In the genomic region with DNA sequence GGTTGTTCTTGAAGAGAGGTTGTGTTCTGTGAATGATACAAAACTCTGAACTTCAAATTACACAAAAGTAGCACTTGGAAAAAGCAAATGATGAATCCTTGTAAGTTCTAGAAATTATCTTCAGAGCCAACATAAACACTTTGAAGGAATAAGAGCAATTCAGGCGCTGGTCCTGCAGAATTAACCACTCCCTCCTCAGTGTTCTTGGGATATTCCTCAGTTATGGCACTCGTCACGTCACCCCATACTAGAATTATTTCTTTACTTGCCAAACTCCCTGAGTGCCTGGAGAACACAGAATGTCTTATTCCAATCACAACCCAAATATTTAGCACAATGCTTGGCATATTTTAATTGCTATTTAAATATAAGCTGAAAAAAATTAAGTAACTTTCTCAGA, we compare ENCODE assay signal across 27 cellular contexts.
DNase-seq lines count a peak whose midpoint lies in the region; ATAC-seq, FAIRE-seq and TF ChIP-seq lines count a peak whose summit lies in the region.
"Had no signal": no experiment of that assay in that cellular context is flagged by ENCODE, and none has a peak within 500 bp of the region (broad histone marks: within the 10 kb centered on the region; RNA-seq: fewer than 3 reads in every experiment).

No MANE protein-coding gene starts in this region.

- no peaks in the 10 kb centered on the region for H3K9me3 Mint-ChIP-seq in activated CD4-positive, alpha-beta memory T cell treated with anti-CD3 and anti-CD28 coated beads, Interleukin-2, amount 10 ng/mL, durations not matched to agents 7 days and 5 days
- H3K9me3 Mint-ChIP-seq: CD8-positive, alpha-beta T cell had no signal

- H3K36me3 Mint-ChIP-seq in activated CD4-positive, alpha-beta memory T cell treated with anti-CD3 and anti-CD28 coated beads, Interleukin-2, amount 10 ng/mL, durations not matched to agents 7 days and 5 days (ENCODE audit: low read depth) = no peaks in the 10 kb centered on the region
- H3K36me3 Mint-ChIP-seq: CD8-positive, alpha-beta T cell had no signal

- peaks cover 4% of the 10 kb centered on the region for H3K27me3 Mint-ChIP-seq in activated CD4-positive, alpha-beta memory T cell treated with anti-CD3 and anti-CD28 coated beads, Interleukin-2, amount 10 ng/mL, durations not matched to agents 7 days and 5 days

- H3K4me1 Mint-ChIP-seq in activated CD4-positive, alpha-beta memory T cell treated with anti-CD3 and anti-CD28 coated beads, Interleukin-2, amount 10 ng/mL, durations not matched to agents 7 days and 5 days = no peaks in the 10 kb centered on the region
- H3K4me1 Mint-ChIP-seq: B cell had no signal

- no peak for DNase-seq in H54 (ENCODE audit: insufficient read length, low spot score)
- DNase-seq in breast epithelium (ENCODE audit: low spot score in 2 of 2) = no peak
- DNase-seq in lower lobe of right lung = no peak
- no peak for DNase-seq in upper lobe of right lung
- no peak for DNase-seq in posterior cingulate gyrus
- DNase-seq in activated CD4-positive, alpha-beta memory T cell treated with anti-CD3 and anti-CD28 coated beads, Interleukin-2, amount 10 ng/mL, durations not matched to agents 7 days and 5 days = no peak
- no peak for DNase-seq in inferior parietal cortex (ENCODE audit: extremely low spot score)
- DNase-seq: Caco-2; CD8-positive, alpha-beta T cell; DMS 273 treated with DMSO at 0.1 percent for 48 hours; DMS79; EL; GDM1; KBM-7; MG63; NCI-H2029; NCI-H446 treated with DMSO at 0.1 percent for 48 hours; NCI-H526; NCI-H82; NK-92 treated with Interleukin-12 subunit alpha and Interleukin-12 subunit beta, amount 100 ng/mL, for 24 hours; Peyer's patch; SHP77 treated with DMSO at 0.1 percent for 48 hours had no signal

- H3K27ac ChIP-seq in breast epithelium (peak overlapping the region; percentile 53 to 87), lower lobe of right lung (no peak overlapping the region), upper lobe of right lung (no peak overlapping the region)
- H3K27ac ChIP-seq: C4-2B had no signal

- no peaks in the 10 kb centered on the region for H3K27me3 ChIP-seq in breast epithelium
- no peaks in the 10 kb centered on the region for H3K27me3 ChIP-seq in lower lobe of right lung (ENCODE audit: low read depth)
- no peaks in the 10 kb centered on the region for H3K27me3 ChIP-seq in upper lobe of right lung
- H3K27me3 ChIP-seq: MG63, Peyer's patch had no signal

- TF ChIP-seq POLR2A in H54 (IDR thresholded peaks at IDR 0.05; ENCODE audit: low read depth, low read length) = no peak
- no peak for TF ChIP-seq POLR2A in breast epithelium (IDR thresholded peaks at IDR 0.05)

- intact Hi-C loops in breast epithelium (cut with DNase I; ENCODE audit: low total_unique reads) = no loop called here
- intact Hi-C loops in lower lobe of right lung (cut with DNase I) = no loop called here
- intact Hi-C loops in upper lobe of right lung (cut with DNase I) = no loop called here
- intact Hi-C loops in posterior cingulate gyrus (cut with DNase I) = no loop called here

- H3K4me3 ChIP-seq in breast epithelium (no peak overlapping the region), lower lobe of right lung (no peak overlapping the region), upper lobe of right lung (no peak overlapping the region)
- H3K4me3 ChIP-seq: GM12878, MG63, Peyer's patch had no signal

- H3K27ac Mint-ChIP-seq in activated CD4-positive, alpha-beta memory T cell treated with anti-CD3 and anti-CD28 coated beads, Interleukin-2, amount 10 ng/mL, durations not matched to agents 7 days and 5 days = no peak overlapping the region
- H3K27ac Mint-ChIP-seq: B cell; CD8-positive, alpha-beta T cell had no signal

- no peaks in the 10 kb centered on the region for H3K9me3 ChIP-seq in breast epithelium
- no peaks in the 10 kb centered on the region for H3K9me3 ChIP-seq in lower lobe of right lung
- no peaks in the 10 kb centered on the region for H3K9me3 ChIP-seq in upper lobe of right lung
- H3K9me3 ChIP-seq: Caco-2, MG63, Peyer's patch had no signal

- TF ChIP-seq CTCF in breast epithelium (IDR thresholded peaks at IDR 0.05) = no peak
- TF ChIP-seq CTCF in lower lobe of right lung (IDR thresholded peaks at IDR 0.05) = no peak
- no peak for TF ChIP-seq CTCF in upper lobe of right lung (IDR thresholded peaks at IDR 0.05)

- peaks cover 0 to 15% of the 10 kb centered on the region in 2 donors for H3K4me1 ChIP-seq in breast epithelium
- H3K4me1 ChIP-seq in lower lobe of right lung = peaks cover 22% of the 10 kb centered on the region
- peaks cover 6% of the 10 kb centered on the region for H3K4me1 ChIP-seq in upper lobe of right lung

- CTCF ChIA-PET in activated CD4-positive, alpha-beta memory T cell treated with anti-CD3 and anti-CD28 coated beads, Interleukin-2, amount 10 ng/mL, durations not matched to agents 7 days and 5 days (lab: Charles Lee) = no interaction called here

- no peak overlapping the region for H3K4me3 Mint-ChIP-seq in activated CD4-positive, alpha-beta memory T cell treated with anti-CD3 and anti-CD28 coated beads, Interleukin-2, amount 10 ng/mL, durations not matched to agents 7 days and 5 days
- H3K4me3 Mint-ChIP-seq: B cell; CD8-positive, alpha-beta T cell had no signal

- no peaks in the 10 kb centered on the region for H3K36me3 ChIP-seq in breast epithelium
- no peaks in the 10 kb centered on the region for H3K36me3 ChIP-seq in lower lobe of right lung
- H3K36me3 ChIP-seq in upper lobe of right lung = no peaks in the 10 kb centered on the region
- H3K36me3 ChIP-seq: MG63, Peyer's patch had no signal

- ATAC-seq in lower lobe of right lung (peak; percentile 66 to 70), upper lobe of right lung (peak; percentile 41)
- ATAC-seq: CD8-positive, alpha-beta T cell; GM12878; HCT116 had no signal

- FAIRE-seq in H54 (lab: Jason Lieb, UNC) = peak; percentile 60
- FAIRE-seq: A204.1, GM12878 had no signal

- POLR2A ChIA-PET in activated CD4-positive, alpha-beta memory T cell treated with anti-CD3 and anti-CD28 coated beads, Interleukin-2, amount 10 ng/mL, durations not matched to agents 7 days and 5 days (lab: Charles Lee) = no interaction called here

Comparison
In these comparisons a context has a peak if more than half of its experiments do, and no peak if none do; other contexts are left out.
1. H3K27ac ChIP-seq: peak in breast epithelium (2 of 2); none in lower lobe of right lung (single experiment) and upper lobe of right lung (single experiment).